9 cellular contexts compared by ENCODE assay signal in genomic region chr7:127392182-127392565, GRCh38. TPM values are rescaled to one million over a fixed set of nuclear protein-coding genes. Genes with fewer than 3 reads are reported as not detected.
A peak's percentile ranks its signal among the peaks of the same experiment; 100 is the strongest.
DNase-seq lines count a peak whose midpoint lies in the region; ATAC-seq, FAIRE-seq and TF ChIP-seq lines count a peak whose summit lies in the region.
"Had no signal": no experiment of that assay in that cellular context is flagged by ENCODE, and none has a peak within 500 bp of the region (broad histone marks: within the 10 kb centered on the region; RNA-seq: fewer than 3 reads in every experiment).

No MANE protein-coding gene starts in this region.

- no peaks in the 10 kb centered on the region for H3K27me3 ChIP-seq in BLaER1
- H3K27me3 ChIP-seq in skeletal muscle satellite cell (ENCODE audit: control insufficient read depth, insufficient read depth, low read length): no peaks in the 10 kb centered on the region

- H4K20me1 ChIP-seq in BLaER1: peaks cover 50% of the 10 kb centered on the region

- H3K36me3 ChIP-seq in BLaER1: peaks cover 24% of the 10 kb centered on the region
- H3K36me3 ChIP-seq in skeletal muscle satellite cell (ENCODE audit: insufficient read depth, low read length): peaks cover 30% of the 10 kb centered on the region

- FAIRE-seq in D721Med (lab: Jason Lieb, UNC): no peak
- FAIRE-seq: TTC549 had no signal

- H3K9me3 ChIP-seq in BLaER1 (no peaks in the 10 kb centered on the region), skeletal muscle satellite cell (replicated peaks; ENCODE audit: low read length) (no peaks in the 10 kb centered on the region)

- H3K4me2 ChIP-seq in BLaER1 (peak overlapping the region; percentile 92), skeletal muscle satellite cell (ENCODE audit: low read length) (peak overlapping the region; percentile 100)

- peak overlapping the region; percentile 90 for H3K9ac ChIP-seq in BLaER1
- peak overlapping the region; percentile 99 for H3K9ac ChIP-seq in skeletal muscle satellite cell (ENCODE audit: low read depth, low read length)

- DNase-seq in SW480 (ENCODE audit: low spot score): peak; percentile 58
- DNase-seq in astrocyte of the cerebellum (ENCODE audit: low read depth): no peak
- no peak for DNase-seq in D721Med (ENCODE audit: insufficient read length, low spot score)

- peak; percentile 51 for ATAC-seq in GM18909 (IDR thresholded peaks at IDR 0.05; ENCODE audit: poor library complexity, unreplicated experiment)
- peak; percentile 36 for ATAC-seq in HG03520 (IDR thresholded peaks at IDR 0.05; ENCODE audit: unreplicated experiment)

- H3K27ac ChIP-seq in BLaER1: peak overlapping the region; percentile 94

- in situ Hi-C loops in astrocyte of the cerebellum (cut with HindIII; ENCODE audit: low sequenced_read_pairs): no loop called here

- peaks cover 36% of the 10 kb centered on the region for H3K4me1 ChIP-seq in BLaER1
- peaks cover 19% of the 10 kb centered on the region for H3K4me1 ChIP-seq in skeletal muscle satellite cell (ENCODE audit: control insufficient read depth, insufficient read depth, low read length)

- no peak for TF ChIP-seq CTCF in astrocyte of the cerebellum (IDR thresholded peaks at IDR 0.05; ENCODE audit: low read depth, low read length, missing control alignments)
- no peak for TF ChIP-seq CTCF in D721Med (IDR thresholded peaks at IDR 0.05; ENCODE audit: insufficient read depth, missing control alignments)

- H3K4me3 ChIP-seq in BLaER1 (peak overlapping the region; percentile 82), astrocyte of the cerebellum (ENCODE audit: low read depth, low read length) (peak overlapping the region; percentile 89), iPS-11a (ENCODE audit: low read depth, low read length) (peak overlapping the region; percentile 72), skeletal muscle satellite cell (ENCODE audit: low read length) (peak overlapping the region; percentile 99)

RNA-seq across cellular contexts. Expression of gene ZNF800, which starts 0.3 kb away (rescaled TPM):
- total RNA-seq in skeletal muscle satellite cell (2012; rRNA removed): 21.4 and 22.8 TPM in 2 replicates
